23 cellular contexts compared by ENCODE assay signal in genomic region chr9:104903609-104904008, GRCh38. TPM values are rescaled to one million over a fixed set of nuclear protein-coding genes. Genes with fewer than 3 reads are reported as not detected.
DNase-seq lines count a peak whose midpoint lies in the region; ATAC-seq, FAIRE-seq and TF ChIP-seq lines count a peak whose summit lies in the region.
"Had no signal": no experiment of that assay in that cellular context is flagged by ENCODE, and none has a peak within 500 bp of the region (broad histone marks: within the 10 kb centered on the region; RNA-seq: fewer than 3 reads in every experiment).

No MANE protein-coding gene starts in this region.

- no peak overlapping the region for H2BK15ac ChIP-seq in mesendoderm (replicated peaks; ENCODE audit: low read depth)

- H3K9ac ChIP-seq in endodermal cell (ENCODE audit: extremely low read depth, low read length, poor library complexity, severe bottlenecking), result no peak overlapping the region
- H3K9ac ChIP-seq in mesendoderm (ENCODE audit: low read length), result no peak overlapping the region
- H3K9ac ChIP-seq: parathyroid adenoma had no signal

- H3K4me1 Mint-ChIP-seq in endodermal cell, result peaks cover 59% of the 10 kb centered on the region
- H3K4me1 Mint-ChIP-seq: CD8-positive, alpha-beta memory T cell had no signal

- peak overlapping the region; percentile 56 for H3K27ac Mint-ChIP-seq in endodermal cell
- H3K27ac Mint-ChIP-seq: activated T-helper 1 cell treated with anti-CD3 and anti-CD28 coated beads, Interleukin-12 subunit alpha, Interleukin-12 subunit beta, Interleukin-2, Interleukin-4 antibody, amounts not matched to agents 30 ng/mL and 10 ng/mL and 1 ng/mL, durations not matched to agents 14 hours and 24 hours and 36 hours; CD8-positive, alpha-beta memory T cell had no signal

- H3K4ac ChIP-seq in mesendoderm (ENCODE audit: low read depth, low read length), result no peak overlapping the region

- H3K4me3 ChIP-seq in endodermal cell (ENCODE audit: low read length), result no peak overlapping the region
- no peak overlapping the region for H3K4me3 ChIP-seq in mesendoderm (ENCODE audit: low read length)
- H3K4me3 ChIP-seq: vagina had no signal

- ATAC-seq in GM18868 (IDR thresholded peaks at IDR 0.05; ENCODE audit: unreplicated experiment) (no peak), HG03571 (IDR thresholded peaks at IDR 0.05; ENCODE audit: unreplicated experiment) (no peak)
- ATAC-seq: PC-3; stimulated activated naive CD8-positive, alpha-beta T cell treated with anti-CD3 and anti-CD28 coated beads, Interleukin-15, amount 100 ng/mL, for 72 hours had no signal

- H4K8ac ChIP-seq in mesendoderm (ENCODE audit: low read depth, low read length), result no peak overlapping the region

- no peaks in the 10 kb centered on the region for H3K27me3 Mint-ChIP-seq in endodermal cell (ENCODE audit: insufficient read depth)
- H3K27me3 Mint-ChIP-seq: stimulated activated naive CD8-positive, alpha-beta T cell treated with anti-CD3 and anti-CD28 coated beads, Interleukin-15, amount 100 ng/mL, for 72 hours had no signal

- no peak overlapping the region for H3K18ac ChIP-seq in mesendoderm (ENCODE audit: low read length)

- H2BK120ac ChIP-seq in mesendoderm (ENCODE audit: low read depth, low read length), result no peak overlapping the region

- H3K36me3 ChIP-seq in endodermal cell (ENCODE audit: control insufficient read depth, insufficient read depth, low read length) (peaks cover 77% of the 10 kb centered on the region), mesendoderm (ENCODE audit: control insufficient read depth, insufficient read depth, low read length) (no peaks in the 10 kb centered on the region)

- H3K27me3 ChIP-seq in endodermal cell (ENCODE audit: control insufficient read depth, insufficient read depth, low read length, poor library complexity, severe bottlenecking) (no peaks in the 10 kb centered on the region), mesendoderm (ENCODE audit: insufficient read depth, low read length, poor library complexity) (no peaks in the 10 kb centered on the region)
- H3K27me3 ChIP-seq: vagina had no signal

- H3K4me1 ChIP-seq in endodermal cell (ENCODE audit: control insufficient read depth, insufficient read depth, low read length) (peaks cover 33% of the 10 kb centered on the region), mesendoderm (ENCODE audit: control insufficient read depth, low read depth, low read length) (peaks cover 6% of the 10 kb centered on the region)
- H3K4me1 ChIP-seq: parathyroid adenoma had no signal

- TF ChIP-seq CTCF in endodermal cell (conservative IDR thresholded peaks at IDR 0.05), result no peak

- H2BK5ac ChIP-seq in mesendoderm (ENCODE audit: low read length), result no peak overlapping the region

- peaks cover 7% of the 10 kb centered on the region for H3K36me3 Mint-ChIP-seq in endodermal cell (ENCODE audit: low read depth)
- H3K36me3 Mint-ChIP-seq: CD8-positive, alpha-beta memory T cell had no signal

- H2AK5ac ChIP-seq in mesendoderm (ENCODE audit: low read length), result no peak overlapping the region

- WGBS in endodermal cell (ENCODE audit: insufficient coverage in 1 of 2, insufficient read length in 1 of 2), 2 experiments, result 81 to 100% methylated on average over 2 to 8 of the region's 8 CpGs
- no CpG with 5 or more reads among the region's 8 CpGs for WGBS in mesendoderm (ENCODE audit: extremely low coverage, insufficient coverage, low lambda C conversion rate)

- no peaks in the 10 kb centered on the region for H3K79me2 ChIP-seq in mesendoderm (ENCODE audit: control insufficient read depth, insufficient read depth, low read length)
- H3K79me2 ChIP-seq: parathyroid adenoma had no signal

- no peaks in the 10 kb centered on the region for H3K9me3 ChIP-seq in endodermal cell (ENCODE audit: control insufficient read depth, low read length)
- H3K9me3 ChIP-seq: vagina had no signal

- peak; percentile 97 for FAIRE-seq in RCC 7860 (lab: Jason Lieb, UNC)
- FAIRE-seq: endothelial cell of umbilical vein, G401.6, GM12891, kidney had no signal

- H3K23ac ChIP-seq in mesendoderm (ENCODE audit: low read length), result no peak overlapping the region

- H3K27ac ChIP-seq in endodermal cell (ENCODE audit: low read depth, low read length) (no peak overlapping the region), mesendoderm (ENCODE audit: low read depth, low read length) (no peak overlapping the region)
- H3K27ac ChIP-seq: HL-60, parathyroid adenoma, vagina, VCaP had no signal

- peak overlapping the region; percentile 34 for H3K4me3 Mint-ChIP-seq in endodermal cell
- H3K4me3 Mint-ChIP-seq: activated T-helper 1 cell treated with anti-CD3 and anti-CD28 coated beads, Interleukin-12 subunit alpha, Interleukin-12 subunit beta, Interleukin-2, Interleukin-4 antibody, amounts not matched to agents 30 ng/mL and 10 ng/mL and 1 ng/mL, durations not matched to agents 14 hours and 24 hours and 36 hours; stimulated activated naive CD8-positive, alpha-beta T cell treated with anti-CD3 and anti-CD28 coated beads, Interleukin-15, amount 100 ng/mL, for 72 hours had no signal

- H3K9me3 Mint-ChIP-seq in endodermal cell, result no peaks in the 10 kb centered on the region
- H3K9me3 Mint-ChIP-seq: activated T-helper 1 cell treated with anti-CD3 and anti-CD28 coated beads, Interleukin-12 subunit alpha, Interleukin-12 subunit beta, Interleukin-2, Interleukin-4 antibody, amounts not matched to agents 30 ng/mL and 10 ng/mL and 1 ng/mL, durations not matched to agents 14 hours and 24 hours and 36 hours; CD8-positive, alpha-beta memory T cell; stimulated activated naive CD8-positive, alpha-beta T cell treated with anti-CD3 and anti-CD28 coated beads, Interleukin-15, amount 100 ng/mL, for 72 hours had no signal

- DNase-seq in Daoy (ENCODE audit: low read depth) (peak; percentile 29), RCC 7860 (ENCODE audit: low spot score) (peak; percentile 88), endodermal cell (peak; percentile 63), mesendoderm (peak; percentile 66), NCI-H524 (lab: John Stamatoyannopoulos, UW) (no peak), NCI-H2081 (lab: John Stamatoyannopoulos, UW) (no peak)
- DNase-seq: CD8-positive, alpha-beta memory T cell; kidney; NCI-H146; NCI-H510A treated with DMSO at 0.1 percent for 48 hours; PC-3; stimulated activated naive CD8-positive, alpha-beta T cell treated with anti-CD3 and anti-CD28 coated beads, Interleukin-15, amount 100 ng/mL, for 72 hours; SW 1271 had no signal

- H4K5ac ChIP-seq in mesendoderm (ENCODE audit: low read length), result no peak overlapping the region

- H3K4me2 ChIP-seq in mesendoderm (ENCODE audit: low read length), result no peak overlapping the region

- no peak overlapping the region for H3K56ac ChIP-seq in mesendoderm (ENCODE audit: low read length)

- no peaks in the 10 kb centered on the region for H3K79me1 ChIP-seq in mesendoderm (ENCODE audit: low read length)

RNA-seq across cellular contexts. Expression of gene ABCA1, which starts 24.3 kb away (rescaled TPM):
- 0.74 and 0.83 TPM in 2 replicates for total RNA-seq in Daoy (2014; rRNA removed; shearing (Covaris generic))
- total RNA-seq in endodermal cell, result 10 to 100 TPM; 21.6 to 34.8 TPM
- polyA plus RNA-seq in endodermal cell (2013, experiment 1 of 2), result 6.5 TPM
- 8.7 TPM for polyA plus RNA-seq in endodermal cell (2013, experiment 2 of 2)
- 1.0 TPM for polyA plus RNA-seq in mesendoderm (2013, experiment 1 of 2)
- polyA plus RNA-seq in mesendoderm (2013, experiment 2 of 2), result 1.1 TPM
- polyA plus RNA-seq: CD8-positive, alpha-beta memory T cell had no signal

Comparison
In these comparisons a context has a peak if more than half of its experiments do, and no peak if none do; other contexts are left out.
1. DNase-seq: peak in Daoy (single experiment), RCC 7860 (single experiment), endodermal cell (single experiment) and mesendoderm (single experiment); none in NCI-H524 (0 of 2) and NCI-H2081 (0 of 2).
2. RNA of gene ABCA1, which starts 24.3 kb away (total RNA-seq): 21.6 to 34.8 TPM in endodermal cell; 0.74 to 0.83 TPM in Daoy; every median in the first group is over 10 times any median in the second.